In the genomic region with DNA sequence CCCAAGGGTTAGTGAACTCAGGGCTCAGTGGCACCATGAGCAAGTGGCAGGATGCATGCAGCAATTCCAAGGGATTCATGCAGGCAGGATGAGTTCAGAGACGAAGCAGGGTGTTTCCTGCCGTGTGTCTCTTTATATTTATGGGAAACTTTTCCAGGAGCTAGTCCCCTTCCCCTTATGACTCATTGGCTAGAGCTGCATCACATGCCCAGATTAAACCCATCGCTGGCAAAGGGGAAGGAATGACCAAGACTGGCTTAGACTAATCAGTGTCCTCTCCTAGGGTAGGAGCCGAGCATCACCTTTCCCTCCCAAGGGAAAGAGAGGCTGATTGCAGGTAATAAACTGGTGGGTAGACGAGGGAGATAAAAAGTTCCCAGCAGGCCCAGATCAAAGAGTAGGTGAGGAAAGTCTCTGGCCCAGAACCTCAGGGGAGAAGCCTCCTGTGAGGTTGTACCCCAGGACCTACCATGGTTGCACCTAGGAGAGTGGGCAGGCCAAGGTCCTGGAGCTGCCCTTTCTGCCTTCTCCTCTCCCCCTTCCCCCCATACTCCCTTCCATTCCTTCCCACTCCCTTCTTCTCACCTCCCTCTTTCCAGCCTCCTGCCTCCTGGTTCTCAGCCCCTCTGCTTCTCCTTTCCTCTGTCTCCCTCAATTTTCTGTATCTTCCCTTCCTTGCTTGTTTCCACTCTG, we compare ENCODE assay signal across 3 cellular contexts.
TF ChIP-seq lines count a peak whose summit lies in the region.

No MANE protein-coding gene starts in this region.

TF ChIP-seq in IMR-90, 13 proteins besides CTCF, POLR2A, EP300 and RAD21:
- no peak for TF ChIP-seq MAFK (IDR thresholded peaks at IDR 0.05; ENCODE audit: low read depth, low read length)
- TF ChIP-seq FOS (IDR thresholded peaks at IDR 0.05; ENCODE audit: low read depth, low read length) = no peak
- TF ChIP-seq, protein P1, sequence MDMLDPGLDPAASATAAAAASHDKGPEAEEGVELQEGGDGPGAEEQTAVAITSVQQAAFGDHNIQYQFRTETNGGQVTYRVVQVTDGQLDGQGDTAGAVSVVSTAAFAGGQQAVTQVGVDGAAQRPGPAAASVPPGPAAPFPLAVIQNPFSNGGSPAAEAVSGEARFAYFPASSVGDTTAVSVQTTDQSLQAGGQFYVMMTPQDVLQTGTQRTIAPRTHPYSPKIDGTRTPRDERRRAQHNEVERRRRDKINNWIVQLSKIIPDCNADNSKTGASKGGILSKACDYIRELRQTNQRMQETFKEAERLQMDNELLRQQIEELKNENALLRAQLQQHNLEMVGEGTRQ (IDR thresholded peaks at IDR 0.05; ENCODE audit: low read depth, low read length) = peak; percentile 69

TF ChIP-seq in H1, 55 proteins besides CTCF, POLR2A, EP300 and RAD21:
- TF ChIP-seq MAFK (IDR thresholded peaks at IDR 0.05; ENCODE audit: low read depth, low read length) (no peak), CHD1 (IDR thresholded peaks at IDR 0.05; ENCODE audit: low read depth, low read length) (no peak), RBBP5 (IDR thresholded peaks at IDR 0.05; ENCODE audit: borderline replicate concordance, low read depth, low read length) (no peak), NRF1 (IDR thresholded peaks at IDR 0.05; ENCODE audit: low read depth, low read length) (no peak), CREB1 (IDR thresholded peaks at IDR 0.05) (no peak)
- TF ChIP-seq, protein P1 (IDR thresholded peaks at IDR 0.05; ENCODE audit: low read length) = no peak
TF ChIP-seq in H1: peak in this region for 0.

TF ChIP-seq in GM23338, 12 proteins besides CTCF, POLR2A, EP300 and RAD21:
- no peak for TF ChIP-seq EZH2 (IDR thresholded peaks at IDR 0.05; ENCODE audit: low read depth, unreplicated experiment)
- TF ChIP-seq, protein P2, sequence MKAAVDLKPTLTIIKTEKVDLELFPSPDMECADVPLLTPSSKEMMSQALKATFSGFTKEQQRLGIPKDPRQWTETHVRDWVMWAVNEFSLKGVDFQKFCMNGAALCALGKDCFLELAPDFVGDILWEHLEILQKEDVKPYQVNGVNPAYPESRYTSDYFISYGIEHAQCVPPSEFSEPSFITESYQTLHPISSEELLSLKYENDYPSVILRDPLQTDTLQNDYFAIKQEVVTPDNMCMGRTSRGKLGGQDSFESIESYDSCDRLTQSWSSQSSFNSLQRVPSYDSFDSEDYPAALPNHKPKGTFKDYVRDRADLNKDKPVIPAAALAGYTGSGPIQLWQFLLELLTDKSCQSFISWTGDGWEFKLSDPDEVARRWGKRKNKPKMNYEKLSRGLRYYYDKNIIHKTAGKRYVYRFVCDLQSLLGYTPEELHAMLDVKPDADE (IDR thresholded peaks at IDR 0.05) = no peak
- no peak for TF ChIP-seq POLR2AphosphoS5 (IDR thresholded peaks at IDR 0.05; ENCODE audit: low read depth)
- no peak for TF ChIP-seq JUNB (IDR thresholded peaks at IDR 0.05; ENCODE audit: unreplicated experiment)
- TF ChIP-seq STAT1 (IDR thresholded peaks at IDR 0.05; ENCODE audit: unreplicated experiment) = no peak
- TF ChIP-seq, protein P3, sequence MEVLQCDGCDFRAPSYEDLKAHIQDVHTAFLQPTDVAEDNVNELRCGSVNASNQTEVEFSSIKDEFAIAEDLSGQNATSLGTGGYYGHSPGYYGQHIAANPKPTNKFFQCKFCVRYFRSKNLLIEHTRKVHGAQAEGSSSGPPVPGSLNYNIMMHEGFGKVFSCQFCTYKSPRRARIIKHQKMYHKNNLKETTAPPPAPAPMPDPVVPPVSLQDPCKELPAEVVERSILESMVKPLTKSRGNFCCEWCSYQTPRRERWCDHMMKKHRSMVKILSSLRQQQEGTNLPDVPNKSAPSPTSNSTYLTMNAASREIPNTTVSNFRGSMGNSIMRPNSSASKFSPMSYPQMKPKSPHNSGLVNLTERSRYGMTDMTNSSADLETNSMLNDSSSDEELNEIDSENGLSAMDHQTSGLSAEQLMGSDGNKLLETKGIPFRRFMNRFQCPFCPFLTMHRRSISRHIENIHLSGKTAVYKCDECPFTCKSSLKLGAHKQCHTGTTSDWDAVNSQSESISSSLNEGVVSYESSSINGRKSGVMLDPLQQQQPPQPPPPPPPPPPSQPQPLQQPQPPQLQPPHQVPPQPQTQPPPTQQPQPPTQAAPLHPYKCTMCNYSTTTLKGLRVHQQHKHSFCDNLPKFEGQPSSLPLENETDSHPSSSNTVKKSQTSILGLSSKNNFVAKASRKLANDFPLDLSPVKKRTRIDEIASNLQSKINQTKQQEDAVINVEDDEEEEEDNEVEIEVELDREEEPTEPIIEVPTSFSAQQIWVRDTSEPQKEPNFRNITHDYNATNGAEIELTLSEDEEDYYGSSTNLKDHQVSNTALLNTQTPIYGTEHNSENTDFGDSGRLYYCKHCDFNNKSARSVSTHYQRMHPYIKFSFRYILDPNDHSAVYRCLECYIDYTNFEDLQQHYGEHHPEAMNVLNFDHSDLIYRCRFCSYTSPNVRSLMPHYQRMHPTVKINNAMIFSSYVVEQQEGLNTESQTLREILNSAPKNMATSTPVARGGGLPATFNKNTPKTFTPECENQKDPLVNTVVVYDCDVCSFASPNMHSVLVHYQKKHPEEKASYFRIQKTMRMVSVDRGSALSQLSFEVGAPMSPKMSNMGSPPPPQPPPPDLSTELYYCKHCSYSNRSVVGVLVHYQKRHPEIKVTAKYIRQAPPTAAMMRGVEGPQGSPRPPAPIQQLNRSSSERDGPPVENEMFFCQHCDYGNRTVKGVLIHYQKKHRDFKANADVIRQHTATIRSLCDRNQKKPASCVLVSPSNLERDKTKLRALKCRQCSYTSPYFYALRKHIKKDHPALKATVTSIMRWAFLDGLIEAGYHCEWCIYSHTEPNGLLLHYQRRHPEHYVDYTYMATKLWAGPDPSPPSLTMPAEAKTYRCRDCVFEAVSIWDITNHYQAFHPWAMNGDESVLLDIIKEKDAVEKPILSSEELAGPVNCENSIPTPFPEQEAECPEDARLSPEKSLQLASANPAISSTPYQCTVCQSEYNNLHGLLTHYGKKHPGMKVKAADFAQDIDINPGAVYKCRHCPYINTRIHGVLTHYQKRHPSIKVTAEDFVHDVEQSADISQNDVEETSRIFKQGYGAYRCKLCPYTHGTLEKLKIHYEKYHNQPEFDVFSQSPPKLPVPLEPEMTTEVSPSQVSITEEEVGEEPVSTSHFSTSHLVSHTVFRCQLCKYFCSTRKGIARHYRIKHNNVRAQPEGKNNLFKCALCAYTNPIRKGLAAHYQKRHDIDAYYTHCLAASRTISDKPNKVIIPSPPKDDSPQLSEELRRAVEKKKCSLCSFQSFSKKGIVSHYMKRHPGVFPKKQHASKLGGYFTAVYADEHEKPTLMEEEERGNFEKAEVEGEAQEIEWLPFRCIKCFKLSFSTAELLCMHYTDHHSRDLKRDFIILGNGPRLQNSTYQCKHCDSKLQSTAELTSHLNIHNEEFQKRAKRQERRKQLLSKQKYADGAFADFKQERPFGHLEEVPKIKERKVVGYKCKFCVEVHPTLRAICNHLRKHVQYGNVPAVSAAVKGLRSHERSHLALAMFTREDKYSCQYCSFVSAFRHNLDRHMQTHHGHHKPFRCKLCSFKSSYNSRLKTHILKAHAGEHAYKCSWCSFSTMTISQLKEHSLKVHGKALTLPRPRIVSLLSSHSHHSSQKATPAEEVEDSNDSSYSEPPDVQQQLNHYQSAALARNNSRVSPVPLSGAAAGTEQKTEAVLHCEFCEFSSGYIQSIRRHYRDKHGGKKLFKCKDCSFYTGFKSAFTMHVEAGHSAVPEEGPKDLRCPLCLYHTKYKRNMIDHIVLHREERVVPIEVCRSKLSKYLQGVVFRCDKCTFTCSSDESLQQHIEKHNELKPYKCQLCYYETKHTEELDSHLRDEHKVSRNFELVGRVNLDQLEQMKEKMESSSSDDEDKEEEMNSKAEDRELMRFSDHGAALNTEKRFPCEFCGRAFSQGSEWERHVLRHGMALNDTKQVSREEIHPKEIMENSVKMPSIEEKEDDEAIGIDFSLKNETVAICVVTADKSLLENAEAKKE (CRISPR knock-in tag; IDR thresholded peaks at IDR 0.05) = no peak
- TF ChIP-seq EZH2phosphoT487 (IDR thresholded peaks at IDR 0.05; ENCODE audit: unreplicated experiment) = no peak
- no peak for TF ChIP-seq ZNF114 (CRISPR knock-in tag; IDR thresholded peaks at IDR 0.05)
- TF ChIP-seq NANOG (IDR thresholded peaks at IDR 0.05; ENCODE audit: borderline replicate concordance) = no peak
- TF ChIP-seq, protein P4, sequence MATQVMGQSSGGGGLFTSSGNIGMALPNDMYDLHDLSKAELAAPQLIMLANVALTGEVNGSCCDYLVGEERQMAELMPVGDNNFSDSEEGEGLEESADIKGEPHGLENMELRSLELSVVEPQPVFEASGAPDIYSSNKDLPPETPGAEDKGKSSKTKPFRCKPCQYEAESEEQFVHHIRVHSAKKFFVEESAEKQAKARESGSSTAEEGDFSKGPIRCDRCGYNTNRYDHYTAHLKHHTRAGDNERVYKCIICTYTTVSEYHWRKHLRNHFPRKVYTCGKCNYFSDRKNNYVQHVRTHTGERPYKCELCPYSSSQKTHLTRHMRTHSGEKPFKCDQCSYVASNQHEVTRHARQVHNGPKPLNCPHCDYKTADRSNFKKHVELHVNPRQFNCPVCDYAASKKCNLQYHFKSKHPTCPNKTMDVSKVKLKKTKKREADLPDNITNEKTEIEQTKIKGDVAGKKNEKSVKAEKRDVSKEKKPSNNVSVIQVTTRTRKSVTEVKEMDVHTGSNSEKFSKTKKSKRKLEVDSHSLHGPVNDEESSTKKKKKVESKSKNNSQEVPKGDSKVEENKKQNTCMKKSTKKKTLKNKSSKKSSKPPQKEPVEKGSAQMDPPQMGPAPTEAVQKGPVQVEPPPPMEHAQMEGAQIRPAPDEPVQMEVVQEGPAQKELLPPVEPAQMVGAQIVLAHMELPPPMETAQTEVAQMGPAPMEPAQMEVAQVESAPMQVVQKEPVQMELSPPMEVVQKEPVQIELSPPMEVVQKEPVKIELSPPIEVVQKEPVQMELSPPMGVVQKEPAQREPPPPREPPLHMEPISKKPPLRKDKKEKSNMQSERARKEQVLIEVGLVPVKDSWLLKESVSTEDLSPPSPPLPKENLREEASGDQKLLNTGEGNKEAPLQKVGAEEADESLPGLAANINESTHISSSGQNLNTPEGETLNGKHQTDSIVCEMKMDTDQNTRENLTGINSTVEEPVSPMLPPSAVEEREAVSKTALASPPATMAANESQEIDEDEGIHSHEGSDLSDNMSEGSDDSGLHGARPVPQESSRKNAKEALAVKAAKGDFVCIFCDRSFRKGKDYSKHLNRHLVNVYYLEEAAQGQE (IDR thresholded peaks at IDR 0.05; ENCODE audit: unreplicated experiment) = no peak
- TF ChIP-seq CREB1 (CRISPR knock-in tag; IDR thresholded peaks at IDR 0.05; ENCODE audit: low read depth) = no peak
- no peak for TF ChIP-seq ZNF331 (CRISPR knock-in tag; IDR thresholded peaks at IDR 0.05; ENCODE audit: low read depth)
TF ChIP-seq in GM23338: peak in this region for 0.
